In genomic region chr15:89003865-89004725, GRCh38 we compare ENCODE assay signal across 10 cellular contexts.
A peak's percentile ranks its signal among the peaks of the same experiment; 100 is the strongest.
DNase-seq lines count a peak whose midpoint lies in the region; ATAC-seq, FAIRE-seq and TF ChIP-seq lines count a peak whose summit lies in the region.
"Had no signal": no experiment of that assay in that cellular context is flagged by ENCODE, and none has a peak within 500 bp of the region (broad histone marks: within the 10 kb centered on the region; RNA-seq: fewer than 3 reads in every experiment).

No MANE protein-coding gene starts in this region.

- H4K91ac ChIP-seq in IMR-90 (ENCODE audit: insufficient read depth, low read depth, low read length) (peak overlapping the region; percentile 38; the same call in 1 of the 2 replicates), mesenchymal stem cell (ENCODE audit: low read length) (no peak overlapping the region)

- H3K9me1 ChIP-seq in IMR-90 (ENCODE audit: insufficient read depth, low read length) = peaks cover 13% of the 10 kb centered on the region

- DNase-seq in D721Med (ENCODE audit: insufficient read length, low spot score) (no peak), IMR-90 (peak; percentile 73), colonic mucosa (peak; percentile 24), mesenchymal stem cell (peak; percentile 61), ureter (ENCODE audit: low spot score) (no peak)
- no peak for DNase-seq in stimulated activated CD8-positive, alpha-beta memory T cell treated with anti-CD3 and anti-CD28 coated beads, Interleukin-4, amount 100 ng/mL, for 48 hours
- no peak for DNase-seq in activated naive CD4-positive, alpha-beta T cell treated with Interleukin-2 at 50 U/mL for 16 hours
- DNase-seq: central memory CD4-positive, alpha-beta T cell had no signal

- H3K4ac ChIP-seq in IMR-90 (ENCODE audit: low read depth, low read length) = peak overlapping the region; percentile 15
- H3K4ac ChIP-seq in mesenchymal stem cell (ENCODE audit: low read depth in 1 of 2, low read length in 2 of 2) = no peak overlapping the region

- no peak overlapping the region for H3K18ac ChIP-seq in IMR-90 (ENCODE audit: low read depth, low read length)
- H3K18ac ChIP-seq in mesenchymal stem cell (ENCODE audit: low read depth in 1 of 2, low read length in 2 of 2) = peak overlapping the region in 1 of 2 experiments; percentile 1

- no peak for TF ChIP-seq POLR2A in IMR-90 (IDR thresholded peaks at IDR 0.05; ENCODE audit: low read depth, low read length)

- no peak overlapping the region; the same call in 1 of the 2 replicates for H3K56ac ChIP-seq in IMR-90 (ENCODE audit: extremely low read depth, insufficient read depth, low read length)

- WGBS in IMR-90 (ENCODE audit: extremely low coverage in 2 of 2, insufficient read length in 1 of 2), 2 experiments = no CpG with 5 or more reads among the region's 11 CpGs
- 71% methylated on average over 10 of the region's 11 CpGs for WGBS in mesenchymal stem cell

- H2BK5ac ChIP-seq in IMR-90 (ENCODE audit: low read depth, low read length, poor library complexity, severe bottlenecking) (no peak overlapping the region), mesenchymal stem cell (ENCODE audit: low read depth, low read length, poor library complexity, severe bottlenecking) (no peak overlapping the region)

- H2AFZ ChIP-seq in IMR-90 (replicated peaks; ENCODE audit: low read length, poor library complexity) (peak overlapping the region; percentile 64), mesenchymal stem cell (ENCODE audit: low read depth, low read length) (no peak overlapping the region)
- H2AFZ ChIP-seq: parathyroid adenoma had no signal

- H3K27ac ChIP-seq in IMR-90 (ENCODE audit: insufficient read depth, low read length) (no peak overlapping the region), colonic mucosa (no peak overlapping the region), mesenchymal stem cell (ENCODE audit: low read length, poor library complexity, severe bottlenecking) (no peak overlapping the region)
- H3K27ac ChIP-seq: parathyroid adenoma had no signal

- H3K36me3 ChIP-seq in IMR-90 (ENCODE audit: control insufficient read depth, insufficient read depth, low read length) (no peaks in the 10 kb centered on the region), colonic mucosa (no peaks in the 10 kb centered on the region), mesenchymal stem cell (ENCODE audit: control insufficient read depth in 1 of 2, insufficient read depth in 2 of 2, low read depth in 1 of 2, low read length in 2 of 2) (no peaks in the 10 kb centered on the region)

- peak overlapping the region; percentile 61 for H2AK5ac ChIP-seq in IMR-90 (ENCODE audit: low read depth, low read length)
- no peak overlapping the region for H2AK5ac ChIP-seq in mesenchymal stem cell (ENCODE audit: low read length, severe bottlenecking)

- H3K23ac ChIP-seq in IMR-90 (ENCODE audit: low read depth, low read length) = no peak overlapping the region
- H3K23ac ChIP-seq in mesenchymal stem cell (ENCODE audit: low read length in 2 of 2) = no peak overlapping the region

- H3K9ac ChIP-seq in IMR-90 (ENCODE audit: low read depth, low read length) (no peak overlapping the region), colonic mucosa (ENCODE audit: low read depth in 2 of 2, low read length in 2 of 2) (no peak overlapping the region), mesenchymal stem cell (ENCODE audit: low read length) (no peak overlapping the region)
- H3K9ac ChIP-seq: parathyroid adenoma had no signal

- H4K5ac ChIP-seq in IMR-90 (ENCODE audit: low read depth, low read length) = no peak overlapping the region

- H4K8ac ChIP-seq in IMR-90 (ENCODE audit: low read depth in 2 of 2, low read length in 2 of 2) (peak overlapping the region in 1 of 2 experiments; percentile 47; a peak in 1 of 4 replicates), mesenchymal stem cell (ENCODE audit: low read length) (no peak overlapping the region)

- intact Hi-C loops in IMR-90 (cut with micrococcal nuclease) (loop anchor here (1.0 kb wide), 1 partner anchor 100 kb away; no protein-coding TSS in a partner anchor), colonic mucosa (cut with DNase I) (no loop called here)

- in situ Hi-C loops in IMR-90 (cut with MboI; ENCODE audit: low sequenced_read_pairs) = loop anchor here (25.0 kb wide), 1 partner anchor 517 kb away; no protein-coding TSS in a partner anchor

- H3K79me1 ChIP-seq in IMR-90 (ENCODE audit: low read depth in 1 of 2, low read length in 2 of 2) (0 out of 4 replicates have a peak, but pooled peaks cover 0 to 3% of the 10 kb centered on the region in 2 experiments), mesenchymal stem cell (replicated peaks; ENCODE audit: low read length, poor library complexity, severe bottlenecking) (no peaks in the 10 kb centered on the region)

- POLR2A ChIA-PET in IMR-90 (lab: Charles Lee; ENCODE audit: unreplicated experiment) = no interaction called here

- ATAC-seq in IMR-90 (ENCODE audit: low read depth) (peak; percentile 80), HG02678 (IDR thresholded peaks at IDR 0.05; ENCODE audit: unreplicated experiment) (no peak)

- peak overlapping the region; percentile 20; the same call in 1 of the 2 replicates for H2BK120ac ChIP-seq in IMR-90 (ENCODE audit: low read depth, low read length)
- no peak overlapping the region for H2BK120ac ChIP-seq in mesenchymal stem cell (ENCODE audit: low read depth, low read length)

- peak; percentile 81 for TF ChIP-seq RAD21 in IMR-90 (IDR thresholded peaks at IDR 0.05; ENCODE audit: low read length)

- FAIRE-seq in D721Med (lab: Jason Lieb, UNC) = no peak

- no peak overlapping the region for H3K14ac ChIP-seq in IMR-90 (replicated peaks; ENCODE audit: low read depth, low read length)
- no peak overlapping the region for H3K14ac ChIP-seq in mesenchymal stem cell (ENCODE audit: low read length in 2 of 2)

- H3K9me3 ChIP-seq in IMR-90 (ENCODE audit: control insufficient read depth, insufficient read depth, low read length) (no peaks in the 10 kb centered on the region), colonic mucosa (no peaks in the 10 kb centered on the region), mesenchymal stem cell (ENCODE audit: control insufficient read depth, low read length) (no peaks in the 10 kb centered on the region)

- H3K27me3 ChIP-seq in IMR-90 (ENCODE audit: control insufficient read depth, insufficient read depth, low read length) (no peaks in the 10 kb centered on the region), colonic mucosa (no peaks in the 10 kb centered on the region), mesenchymal stem cell (ENCODE audit: control insufficient read depth in 1 of 2, insufficient read depth in 1 of 2, low read length in 2 of 2) (peaks cover 5 to 6% of the 10 kb centered on the region in 2 experiments)

- dilution Hi-C loops in IMR-90 (cut with HindIII; ENCODE audit: low sequenced_read_pairs, unreplicated experiment) = loop anchor here (25.0 kb wide), 1 partner anchor 92 kb away; the partner anchor contains the start of gene MFGE8

- H2BK15ac ChIP-seq in IMR-90 (ENCODE audit: low read depth, low read length) = peak overlapping the region; percentile 65; the same call in 2 of the 3 replicates
- no peak overlapping the region for H2BK15ac ChIP-seq in mesenchymal stem cell (ENCODE audit: low read depth, poor library complexity, severe bottlenecking)

- H3K4me2 ChIP-seq in IMR-90 (ENCODE audit: low read depth, low read length) = no peak overlapping the region
- H3K4me2 ChIP-seq in mesenchymal stem cell (ENCODE audit: low read length, poor library complexity, severe bottlenecking) = no peak overlapping the region

- TF ChIP-seq CTCF in D721Med (IDR thresholded peaks at IDR 0.05; ENCODE audit: insufficient read depth, missing control alignments) (peak; percentile 41), IMR-90 (conservative IDR thresholded peaks at IDR 0.05; ENCODE audit: low read depth, low read length) (peak; percentile 70), colonic mucosa (IDR thresholded peaks at IDR 0.05) (no peak)

- peak overlapping the region; percentile 79 for H2AK9ac ChIP-seq in IMR-90 (replicated peaks; ENCODE audit: low read depth, low read length, poor library complexity)

- H3K4me3 ChIP-seq in IMR-90 (ENCODE audit: insufficient read depth, low read depth, low read length) = no peak overlapping the region
- no peak overlapping the region for H3K4me3 ChIP-seq in colonic mucosa
- no peak overlapping the region for H3K4me3 ChIP-seq in mesenchymal stem cell (ENCODE audit: insufficient read depth in 1 of 2, low read depth in 1 of 2, low read length in 2 of 2)

- CTCF ChIA-PET in IMR-90 (lab: Yijun Ruan, JAX) = interaction anchor here (0.6 to 4.3 kb wide), 5 partner anchors 9 to 347 kb away, joined by 3 to 37 read pairs (median 3); no protein-coding TSS in a partner anchor

- peaks cover 6% of the 10 kb centered on the region; the same call in 1 of the 2 replicates for H4K20me1 ChIP-seq in IMR-90 (ENCODE audit: insufficient read depth, low read length)

- H2BK20ac ChIP-seq in IMR-90 (ENCODE audit: low read depth, low read length) = peak overlapping the region; percentile 27; the same call in 1 of the 2 replicates

- H3K4me1 ChIP-seq in IMR-90 (ENCODE audit: control insufficient read depth, insufficient read depth, low read length) (peaks cover 13% of the 10 kb centered on the region), colonic mucosa (no peaks in the 10 kb centered on the region), mesenchymal stem cell (ENCODE audit: control insufficient read depth, insufficient read depth, low read depth, low read length) (peaks cover 5% of the 10 kb centered on the region)
- H3K4me1 ChIP-seq: parathyroid adenoma had no signal

- BruUV-seq in IMR-90 (replicated peaks; lab: Mats Ljungman, UMichigan) = no TSS peak

- peak overlapping the region in 1 of 2 experiments; percentile 12 for H2BK12ac ChIP-seq in mesenchymal stem cell (ENCODE audit: low read length in 2 of 2)

TF ChIP-seq in IMR-90, 13 proteins besides CTCF, POLR2A, EP300 and RAD21:
- no peak for TF ChIP-seq CHD1 (IDR thresholded peaks at IDR 0.05; ENCODE audit: low read depth, low read length)
- TF ChIP-seq SMC3 (IDR thresholded peaks at IDR 0.05; ENCODE audit: low read depth, low read length) = peak; percentile 74
- TF ChIP-seq MAZ (IDR thresholded peaks at IDR 0.05; ENCODE audit: borderline replicate concordance, low read depth, low read length) = peak; percentile 64; the same call in 1 of the 2 replicates
TF ChIP-seq in IMR-90: peak in this region for 2.

Comparison
In these comparisons a context has a peak if more than half of its experiments do, and no peak if none do; other contexts are left out.
1. DNase-seq: peak in IMR-90 (single experiment), colonic mucosa (single experiment) and mesenchymal stem cell (single experiment); none in D721Med (single experiment), stimulated activated CD8-positive, alpha-beta memory T cell treated with anti-CD3 and anti-CD28 coated beads, Interleukin-4, amount 100 ng/mL, for 48 hours (single experiment), ureter (single experiment) and activated naive CD4-positive, alpha-beta T cell treated with Interleukin-2 at 50 U/mL for 16 hours (single experiment).